In genomic region chr20:52290602-52291001, GRCh38 we compare ENCODE assay signal across 22 cellular contexts.
"Had no signal": no experiment of that assay in that cellular context is flagged by ENCODE, and none has a peak within 500 bp of the region (broad histone marks: within the 10 kb centered on the region; RNA-seq: fewer than 3 reads in every experiment).

No MANE protein-coding gene starts in this region.

- H3K4me3 ChIP-seq: colonic mucosa, esophagus squamous epithelium, gastroesophageal sphincter, heart right ventricle, right lobe of liver, skin epidermis, thyroid gland, upper lobe of right lung had no signal

- H3K27me3 ChIP-seq: colonic mucosa, esophagus squamous epithelium, right lobe of liver, thyroid gland, upper lobe of right lung had no signal

- ATAC-seq: activated naive CD8-positive, alpha-beta T cell treated with anti-CD3 and anti-CD28 coated beads, Interleukin-2, amount 50 U/mL, for 24 hours; activated T-cell treated with anti-CD3 and anti-CD28 coated beads, Interleukin-2, amount 50 U/mL, for 72 hours; gastroesophageal sphincter; heart right ventricle; left cardiac atrium; natural killer cell treated with Interleukin-12 subunit alpha and Interleukin-12 subunit beta and Interleukin-15 and Interleukin-18, amount 100 ng/mL, for 72 hours; upper lobe of right lung had no signal

- H3K4me1 ChIP-seq: colonic mucosa, esophagus squamous epithelium, gastroesophageal sphincter, heart right ventricle, right lobe of liver, thyroid gland, upper lobe of right lung had no signal

- H3K27ac ChIP-seq: colonic mucosa, esophagus squamous epithelium, gastroesophageal sphincter, heart right ventricle, right lobe of liver, skin epidermis, thyroid gland, upper lobe of right lung had no signal

- H3K9me3 ChIP-seq: colonic mucosa, esophagus squamous epithelium, right lobe of liver, thyroid gland, upper lobe of right lung had no signal

- DNase-seq: activated B cell treated with CpG ODN at 0.5 μM for 24 hours; activated CD4-positive, alpha-beta memory T cell treated with anti-CD3 and anti-CD28 coated beads for 36 hours; activated CD4-positive, alpha-beta T cell treated with anti-CD3 and anti-CD28 coated beads for 48 hours; activated gamma-delta T cell; activated naive CD4-positive, alpha-beta T cell treated with anti-CD3 and anti-CD28 coated beads, Interleukin-2, amount 50 U/mL, for 16 hours; activated naive CD8-positive, alpha-beta T cell treated with anti-CD3 and anti-CD28 coated beads, Interleukin-2, amount 50 U/mL, for 24 hours; activated T-cell treated with anti-CD3 and anti-CD28 coated beads, Interleukin-2, amount 50 U/mL, for 72 hours; aorta; central memory CD4-positive, alpha-beta T cell; colonic mucosa; esophagus squamous epithelium; heart right ventricle; islet precursor cell; left cardiac atrium; posterior cingulate gyrus; right lobe of liver; stimulated activated CD4-positive, alpha-beta T cell treated with anti-CD3 and anti-CD28 coated beads, Interleukin-1b, Interleukin-23, amount 100 ng/mL, for 48 hours; thyroid gland; upper lobe of right lung had no signal

- H3K36me3 ChIP-seq: colonic mucosa, esophagus squamous epithelium, gastroesophageal sphincter, heart right ventricle, right lobe of liver, thyroid gland, upper lobe of right lung had no signal
